In the genomic region with DNA sequence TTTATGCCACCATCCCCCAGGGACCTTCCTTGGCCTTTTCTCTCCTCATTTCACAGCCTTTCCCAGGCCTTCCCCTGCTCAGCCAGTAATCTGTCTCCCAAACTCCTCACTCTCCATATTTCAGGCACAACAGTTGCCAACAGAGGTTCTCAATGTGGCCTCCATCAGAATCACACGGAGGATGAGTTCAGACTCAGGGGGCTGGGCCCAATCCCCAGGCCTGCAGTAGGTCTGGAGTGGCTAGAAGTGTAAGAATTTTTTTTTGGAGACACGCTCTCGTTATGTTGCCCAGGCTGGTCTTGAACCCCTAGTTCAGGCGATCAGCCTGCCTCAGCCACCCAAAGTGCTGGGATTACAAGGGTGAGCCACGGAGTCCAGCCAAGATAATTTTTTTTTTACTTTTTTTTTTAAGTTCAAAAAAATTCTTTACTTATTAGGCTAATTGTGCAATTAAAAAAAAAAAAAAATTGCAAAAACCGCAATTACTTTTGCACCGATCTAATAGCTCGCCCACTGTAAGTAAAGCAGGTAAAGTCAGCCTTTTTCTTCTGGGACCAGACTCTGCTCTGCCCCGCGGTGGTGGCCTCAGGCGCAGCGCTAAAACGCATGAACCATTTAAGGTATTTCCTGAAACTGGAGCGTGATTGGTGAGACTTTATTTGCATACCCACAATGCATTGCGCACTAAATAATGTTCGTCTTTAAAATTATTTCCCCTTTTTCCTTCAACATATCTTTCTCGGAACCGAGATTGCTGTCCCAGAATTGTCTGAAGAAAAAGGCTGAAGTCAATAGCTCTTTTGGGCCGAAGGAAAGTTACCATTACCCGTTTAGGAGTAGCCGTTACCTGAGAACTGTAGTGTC, we compare ENCODE assay signal across 8 cellular contexts. TPM values are rescaled to one million over a fixed set of nuclear protein-coding genes. Genes with fewer than 3 reads are reported as not detected.
DNase-seq lines count a peak whose midpoint lies in the region; ATAC-seq and TF ChIP-seq lines count a peak whose summit lies in the region.

No MANE protein-coding gene starts in this region.

- H3K9me3 ChIP-seq in A673 (ENCODE audit: low read depth, low read length, poor library complexity, severe bottlenecking) (no peaks in the 10 kb centered on the region), WERI-Rb-1 (ENCODE audit: severe bottlenecking) (no peaks in the 10 kb centered on the region), breast epithelium (no peaks in the 10 kb centered on the region), skeletal muscle tissue (ENCODE audit: control insufficient read depth in 3 of 3, low read length in 3 of 3) (no peaks in the 10 kb centered on the region)

- DNase-seq in A673 (ENCODE audit: low spot score), result peak; percentile 98
- peak; percentile 95 for DNase-seq in NCI-H2196 (lab: John Stamatoyannopoulos, UW; ENCODE audit: unreplicated experiment)
- DNase-seq in WERI-Rb-1, result peak; percentile 94
- peak; percentile 91 to 97 for DNase-seq in breast epithelium (ENCODE audit: low spot score in 2 of 2)
- peak; percentile 81 for DNase-seq in iPS-NIHi11 (ENCODE audit: low spot score)

- POLR2A ChIA-PET in A673 (lab: Charles Lee; ENCODE audit: low non-redundant PET), result interaction anchor here (0.7 to 1.2 kb wide), 7 partner anchors 23 to 829 kb away, joined by 3 to 11 read pairs (median 5); partner anchors contain the start of gene MIIP

- peaks cover 4% of the 10 kb centered on the region for H3K4me1 ChIP-seq in A673 (ENCODE audit: insufficient read depth, low read length, poor library complexity, severe bottlenecking)
- no peaks in the 10 kb centered on the region for H3K4me1 ChIP-seq in breast epithelium
- peaks cover 0 to 4% (median 2%) of the 10 kb centered on the region in 3 donors for H3K4me1 ChIP-seq in skeletal muscle tissue (ENCODE audit: control insufficient read depth in 3 of 3, insufficient read depth in 3 of 3, low read length in 3 of 3)

- ATAC-seq in GM18861 (IDR thresholded peaks at IDR 0.05; ENCODE audit: unreplicated experiment), result peak; percentile 39
- peak; percentile 45 for ATAC-seq in HG03139 (IDR thresholded peaks at IDR 0.05; ENCODE audit: unreplicated experiment)

- peak overlapping the region; percentile 99 for H3K27ac ChIP-seq in A673 (ENCODE audit: low read depth, low read length, poor library complexity, severe bottlenecking)
- peak overlapping the region; percentile 100 for H3K27ac ChIP-seq in WERI-Rb-1
- H3K27ac ChIP-seq in breast epithelium, result peak overlapping the region; percentile 97 to 98
- H3K27ac ChIP-seq in skeletal muscle tissue (ENCODE audit: low read depth, low read length), result peak overlapping the region; percentile 89

- no peaks in the 10 kb centered on the region for H3K27me3 ChIP-seq in A673 (replicated peaks; ENCODE audit: insufficient read depth, low read depth, low read length, poor library complexity)
- H3K27me3 ChIP-seq in WERI-Rb-1 (ENCODE audit: insufficient read depth, low read depth, severe bottlenecking), result no peaks in the 10 kb centered on the region
- no peaks in the 10 kb centered on the region for H3K27me3 ChIP-seq in breast epithelium
- H3K27me3 ChIP-seq in skeletal muscle tissue (ENCODE audit: control insufficient read depth in 3 of 3, insufficient read depth in 3 of 3, low read length in 3 of 3), result no peaks in the 10 kb centered on the region

- H3K9ac ChIP-seq in skeletal muscle tissue (ENCODE audit: low read depth in 1 of 3, low read length in 3 of 3), result peak overlapping the region; percentile 93 to 95 (median 95)

- TF ChIP-seq POLR2A in breast epithelium (IDR thresholded peaks at IDR 0.05), result no peak

- intact Hi-C loops in A673 (cut with micrococcal nuclease; ENCODE audit: unreplicated experiment), result loop anchor here (1.0 to 2.0 kb wide), 2 partner anchors 69 to 79 kb away; no protein-coding TSS in a partner anchor
- intact Hi-C loops in breast epithelium (cut with DNase I; ENCODE audit: low total_unique reads), result no loop called here

- no TSS peak for BruUV-seq in A673 (replicated peaks; lab: Mats Ljungman, UMichigan)

- peak; percentile 98 for TF ChIP-seq CTCF in A673 (conservative IDR thresholded peaks at IDR 0.05; ENCODE audit: low read depth, low read length)
- peak; percentile 69 for TF ChIP-seq CTCF in WERI-Rb-1 (IDR thresholded peaks at IDR 0.05; ENCODE audit: low read depth, low read length)
- TF ChIP-seq CTCF in breast epithelium (IDR thresholded peaks at IDR 0.05), result peak; percentile 69 to 92 (median 86)

- CTCF ChIA-PET in A673 (lab: Charles Lee), result interaction anchor here (0.5 to 0.6 kb wide), 2 partner anchors 43 to 53 kb away, joined by 5 to 7 read pairs; no protein-coding TSS in a partner anchor

- H3K36me3 ChIP-seq in A673 (ENCODE audit: insufficient read depth, low read length, poor library complexity, severe bottlenecking), result no peaks in the 10 kb centered on the region
- H3K36me3 ChIP-seq in WERI-Rb-1, result no peaks in the 10 kb centered on the region
- no peaks in the 10 kb centered on the region for H3K36me3 ChIP-seq in breast epithelium
- no peaks in the 10 kb centered on the region for H3K36me3 ChIP-seq in skeletal muscle tissue (ENCODE audit: control insufficient read depth in 3 of 3, insufficient read depth in 3 of 3, low read length in 3 of 3)

- H3K4me3 ChIP-seq in A673 (ENCODE audit: low read depth, low read length, poor library complexity, severe bottlenecking) (no peak overlapping the region), WERI-Rb-1 (ENCODE audit: low read depth, low read length) (peak overlapping the region; percentile 68; the same call in 1 of the 2 replicates), breast epithelium (peak overlapping the region; percentile 66 to 74 (median 70)), skeletal muscle tissue (ENCODE audit: low read length in 3 of 3) (peak overlapping the region in 1 of 3 donors; percentile 89)

RNA-seq across cellular contexts. Expression of gene KIAA2013, which starts 18.7 kb away (rescaled TPM):
- 52.4 and 53.4 TPM in 2 replicates for total RNA-seq in A673 (2021)
- 10 to 100 TPM; 40.3 to 62.7 (median 51.4) TPM for total RNA-seq in breast epithelium
- total RNA-seq in skeletal muscle tissue, result 20.9 TPM

RNA-seq across cellular contexts. Expression of gene PLOD1, which starts 27.0 kb away (rescaled TPM):
- total RNA-seq in A673 (2021) (94.8 and 103 TPM in 2 replicates), breast epithelium (10 to 100 TPM; 45.9 to 86.1 (median 57.5) TPM), skeletal muscle tissue (97.6 TPM)

RNA-seq across cellular contexts. Expression of gene NPPB, which starts 48.8 kb away (rescaled TPM):
- total RNA-seq in A673 (2021), result not detected in 2 replicates
- total RNA-seq in breast epithelium, result not detected
- total RNA-seq in skeletal muscle tissue, result 1.0 TPM

RNA-seq across cellular contexts. Expression of gene NPPA, which starts 59.9 kb away (rescaled TPM):
- total RNA-seq in A673 (2021) (not detected in 2 replicates), breast epithelium (under 1 TPM in 1 of 3 donors, not detected in 2; 0.66 TPM), skeletal muscle tissue (4.2 TPM)
